15 cellular contexts compared by ENCODE assay signal in the genomic region with DNA sequence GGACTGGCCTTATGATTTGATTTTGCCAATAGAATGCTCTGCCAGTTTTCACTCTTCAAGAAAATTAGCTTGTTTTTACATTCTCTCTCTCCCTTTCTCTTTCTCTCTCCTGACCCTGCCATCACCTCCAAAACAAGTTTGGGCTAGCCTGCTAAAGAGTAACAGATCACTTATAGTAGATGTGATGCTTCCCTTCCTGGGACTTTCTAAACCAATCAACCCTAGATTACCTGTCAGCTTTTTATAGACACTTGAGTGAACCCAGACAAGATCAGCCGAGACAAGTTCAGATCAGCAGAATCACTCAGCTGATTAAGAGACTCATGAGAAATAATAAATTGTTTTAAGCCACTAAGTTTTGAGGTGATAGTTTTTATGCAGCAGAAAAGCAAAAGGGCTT.
"Had no signal": no experiment of that assay in that cellular context is flagged by ENCODE, and none has a peak within 500 bp of the region (broad histone marks: within the 10 kb centered on the region; RNA-seq: fewer than 3 reads in every experiment).

No MANE protein-coding gene starts in this region.

- DNase-seq: activated CD4-positive, alpha-beta T cell treated with anti-CD3 and anti-CD28 coated beads, Interleukin-2, amount 50 U/mL, for 48 hours; activated naive CD4-positive, alpha-beta T cell treated with anti-CD3 and anti-CD28 coated beads, Interleukin-2, amount 10 ng/mL, durations not matched to agents 7 days and 5 days; activated T-cell treated with anti-CD3 and anti-CD28 coated beads, Interleukin-2, amount 50 U/mL, for 24 hours; mesendoderm; nucleus accumbens; posterior cingulate gyrus; retina; stimulated activated CD4-positive, alpha-beta T cell treated with anti-CD3 and anti-CD28 coated beads, Interleukin-2, amount 100 ng/mL, for 48 hours; stimulated activated naive B cell treated with anti-CD40 and anti-IgM and Interleukin-4, amounts not matched to agents 10 μg/mL and 1 μg/mL and 100 μg/mL, for 72 hours; tibial artery had no signal

- H3K36me3 Mint-ChIP-seq: activated naive CD4-positive, alpha-beta T cell treated with anti-CD3 and anti-CD28 coated beads, Interleukin-2, amount 10 ng/mL, durations not matched to agents 7 days and 5 days; natural killer cell treated with Interleukin-12 subunit alpha and Interleukin-12 subunit beta and Interleukin-15 and Interleukin-18, amount 100 ng/mL, for 72 hours; stimulated activated naive B cell treated with anti-CD40 and anti-IgM and Interleukin-4, amounts not matched to agents 10 μg/mL and 1 μg/mL and 100 μg/mL, for 72 hours had no signal

- H3K27ac Mint-ChIP-seq: activated naive CD4-positive, alpha-beta T cell treated with anti-CD3 and anti-CD28 coated beads, Interleukin-2, amount 10 ng/mL, durations not matched to agents 7 days and 5 days; activated T-cell treated with anti-CD3 and anti-CD28 coated beads, Interleukin-2, amount 50 U/mL, for 24 hours; natural killer cell treated with Interleukin-12 subunit alpha and Interleukin-12 subunit beta and Interleukin-15 and Interleukin-18, amount 100 ng/mL, for 72 hours; stimulated activated naive B cell treated with anti-CD40 and anti-IgM and Interleukin-4, amounts not matched to agents 10 μg/mL and 1 μg/mL and 100 μg/mL, for 72 hours had no signal

- ATAC-seq: natural killer cell treated with Interleukin-12 subunit alpha and Interleukin-12 subunit beta and Interleukin-15 and Interleukin-18, amount 100 ng/mL, for 72 hours; stimulated activated naive B cell treated with anti-CD40 and anti-IgM and Interleukin-4, amounts not matched to agents 10 μg/mL and 1 μg/mL and 100 μg/mL, for 72 hours had no signal

- H3K27me3 Mint-ChIP-seq: activated naive CD4-positive, alpha-beta T cell treated with anti-CD3 and anti-CD28 coated beads, Interleukin-2, amount 10 ng/mL, durations not matched to agents 7 days and 5 days; activated T-cell treated with anti-CD3 and anti-CD28 coated beads, Interleukin-2, amount 50 U/mL, for 24 hours; natural killer cell treated with Interleukin-12 subunit alpha and Interleukin-12 subunit beta and Interleukin-15 and Interleukin-18, amount 100 ng/mL, for 72 hours; stimulated activated naive B cell treated with anti-CD40 and anti-IgM and Interleukin-4, amounts not matched to agents 10 μg/mL and 1 μg/mL and 100 μg/mL, for 72 hours had no signal

- H3K4me1 Mint-ChIP-seq: activated naive CD4-positive, alpha-beta T cell treated with anti-CD3 and anti-CD28 coated beads, Interleukin-2, amount 10 ng/mL, durations not matched to agents 7 days and 5 days; stimulated activated naive B cell treated with anti-CD40 and anti-IgM and Interleukin-4, amounts not matched to agents 10 μg/mL and 1 μg/mL and 100 μg/mL, for 72 hours had no signal

- H3K4me3 Mint-ChIP-seq: activated naive CD4-positive, alpha-beta T cell treated with anti-CD3 and anti-CD28 coated beads, Interleukin-2, amount 10 ng/mL, durations not matched to agents 7 days and 5 days; activated T-cell treated with anti-CD3 and anti-CD28 coated beads, Interleukin-2, amount 50 U/mL, for 24 hours; natural killer cell treated with Interleukin-12 subunit alpha and Interleukin-12 subunit beta and Interleukin-15 and Interleukin-18, amount 100 ng/mL, for 72 hours; stimulated activated naive B cell treated with anti-CD40 and anti-IgM and Interleukin-4, amounts not matched to agents 10 μg/mL and 1 μg/mL and 100 μg/mL, for 72 hours had no signal

- FAIRE-seq: urothelium cell line had no signal

- H3K4me3 ChIP-seq: esophagus muscularis mucosa, hepatocyte, tibial artery had no signal

- H3K27ac ChIP-seq: esophagus muscularis mucosa, hepatocyte, tibial artery, VCaP had no signal

- H3K36me3 ChIP-seq: esophagus muscularis mucosa, tibial artery had no signal

- H3K27me3 ChIP-seq: esophagus muscularis mucosa, hepatocyte, tibial artery had no signal
